10 cellular contexts compared by ENCODE assay signal in the genomic region with DNA sequence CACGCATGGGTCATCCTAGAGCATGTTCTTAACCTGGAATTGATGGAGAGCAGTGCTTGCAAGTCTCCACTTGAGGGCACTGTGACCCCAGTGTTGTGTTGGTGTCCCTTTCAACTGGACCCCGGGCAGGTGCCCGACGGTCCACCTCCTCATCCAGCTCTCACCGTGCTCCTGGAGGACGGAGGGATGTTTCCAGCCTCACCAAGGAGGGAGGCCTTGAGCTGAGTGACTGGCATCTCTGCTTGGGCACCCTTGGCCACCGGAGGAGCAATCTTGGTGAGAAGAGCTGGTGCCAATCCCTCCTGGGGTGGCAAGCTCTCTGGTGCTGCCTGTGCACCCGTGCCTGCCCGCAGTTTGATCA. TPM values are rescaled to one million over a fixed set of nuclear protein-coding genes. Genes with fewer than 3 reads are reported as not detected.
DNase-seq lines count a peak whose midpoint lies in the region; ATAC-seq and TF ChIP-seq lines count a peak whose summit lies in the region.
"Had no signal": no experiment of that assay in that cellular context is flagged by ENCODE, and none has a peak within 500 bp of the region (broad histone marks: within the 10 kb centered on the region; RNA-seq: fewer than 3 reads in every experiment).

No MANE protein-coding gene starts in this region.

- CTCF ChIA-PET in OCI-LY7 (lab: Charles Lee; ENCODE audit: unreplicated experiment): no interaction called here

- no peak for DNase-seq in left ventricle myocardium superior
- DNase-seq in Right ventricle myocardium superior: no peak
- DNase-seq in OCI-LY7 (ENCODE audit: low spot score): peak; percentile 16
- peak; percentile 17 for DNase-seq in glomerular visceral epithelial cell (ENCODE audit: extremely low spot score)
- no peak for DNase-seq in effector CD4-positive, alpha-beta T cell
- DNase-seq in stimulated activated CD4-positive, alpha-beta T cell treated with anti-CD3 and anti-CD28 coated beads, Interleukin-4, amount 100 ng/mL, for 1 hour: no peak
- DNase-seq: activated CD4-positive, alpha-beta T cell treated with anti-CD3 and anti-CD28 coated beads for 4 hours had no signal

- no peaks in the 10 kb centered on the region for H3K79me2 ChIP-seq in OCI-LY7 (ENCODE audit: insufficient read depth, low read depth, low read length)

- H3K27ac ChIP-seq in OCI-LY7 (ENCODE audit: low read depth, low read length, poor library complexity, severe bottlenecking): no peak overlapping the region

- intact Hi-C loops in left ventricle myocardium superior (cut with micrococcal nuclease) (no loop called here), Right ventricle myocardium superior (cut with DNase I) (loop anchor here (5.0 kb wide), 1 partner anchor 323 kb away; no protein-coding TSS in a partner anchor), OCI-LY7 (cut with micrococcal nuclease; ENCODE audit: unreplicated experiment) (no loop called here)

- H3K9me2 ChIP-seq in OCI-LY7 (ENCODE audit: insufficient read depth, low read length): no peaks in the 10 kb centered on the region

- TF ChIP-seq CTCF in OCI-LY7 (conservative IDR thresholded peaks at IDR 0.05; ENCODE audit: low read length): peak; percentile 75

- H3K9me3 ChIP-seq in OCI-LY7 (ENCODE audit: low read length): no peaks in the 10 kb centered on the region

- no peaks in the 10 kb centered on the region for H4K20me1 ChIP-seq in OCI-LY7 (ENCODE audit: insufficient read depth, low read length)

- POLR2A ChIA-PET in OCI-LY7 (lab: Charles Lee): no interaction called here

- no peak overlapping the region for H2AFZ ChIP-seq in OCI-LY7 (ENCODE audit: low read length)

- ATAC-seq in left ventricle myocardium superior: peak; percentile 27
- ATAC-seq in Right ventricle myocardium superior (ENCODE audit: poor library complexity): no peak
- ATAC-seq in GM18517 (IDR thresholded peaks at IDR 0.05; ENCODE audit: unreplicated experiment): no peak
- ATAC-seq in HG03571 (IDR thresholded peaks at IDR 0.05; ENCODE audit: unreplicated experiment): no peak

- H3K36me3 ChIP-seq in OCI-LY7 (ENCODE audit: insufficient read depth, low read length): no peaks in the 10 kb centered on the region

- BruUV-seq in OCI-LY7 (replicated peaks; lab: Mats Ljungman, UMichigan): no TSS peak

- H3K4me2 ChIP-seq in OCI-LY7 (ENCODE audit: low read length): no peak overlapping the region

- H3K4me1 ChIP-seq in OCI-LY7 (ENCODE audit: insufficient read depth, low read length, poor library complexity, severe bottlenecking): no peaks in the 10 kb centered on the region

- no peak overlapping the region for H3K4me3 ChIP-seq in OCI-LY7 (ENCODE audit: low read depth, low read length, poor library complexity, severe bottlenecking)
- H3K4me3 ChIP-seq: lung had no signal

RNA-seq across cellular contexts. Expression of gene ASB18, which starts 45.4 kb away (rescaled TPM):
- total RNA-seq in left ventricle myocardium superior: 3.8 TPM
- total RNA-seq in Right ventricle myocardium superior: 4.5 TPM
- not detected in 2 replicates for total RNA-seq in OCI-LY7 (2014; rRNA removed; shearing (Covaris generic))
- total RNA-seq in OCI-LY7 (2022): not detected in 2 replicates
- total RNA-seq: lung had no signal

Comparison
In these comparisons a context has a peak if more than half of its experiments do, and no peak if none do; other contexts are left out.
1. DNase-seq: peak in OCI-LY7 (single experiment) and glomerular visceral epithelial cell (single experiment); none in left ventricle myocardium superior (single experiment), Right ventricle myocardium superior (single experiment), effector CD4-positive, alpha-beta T cell (single experiment) and stimulated activated CD4-positive, alpha-beta T cell treated with anti-CD3 and anti-CD28 coated beads, Interleukin-4, amount 100 ng/mL, for 1 hour (single experiment).